In genomic region chr22:38347944-38348750, GRCh38 we compare ENCODE assay signal across 13 cellular contexts. TPM values are rescaled to one million over a fixed set of nuclear protein-coding genes. Genes with fewer than 3 reads are reported as not detected.
DNase-seq lines count a peak whose midpoint lies in the region; ATAC-seq and TF ChIP-seq lines count a peak whose summit lies in the region.
"Had no signal": no experiment of that assay in that cellular context is flagged by ENCODE, and none has a peak within 500 bp of the region (broad histone marks: within the 10 kb centered on the region; RNA-seq: fewer than 3 reads in every experiment).

No MANE protein-coding gene starts in this region.

- H3K27me3 Mint-ChIP-seq in stimulated activated naive CD8-positive, alpha-beta T cell treated with anti-CD3 and anti-CD28 coated beads, Interleukin-15, amount 100 ng/mL, for 72 hours, result peaks cover 14% of the 10 kb centered on the region
- H3K27me3 Mint-ChIP-seq in activated T-helper 17 cell treated with anti-CD3 and anti-CD28 coated beads, Interleukin-2, amount 50 U/mL, for 72 hours, result no peaks in the 10 kb centered on the region
- H3K27me3 Mint-ChIP-seq: CD4-positive, alpha-beta T cell had no signal

- H3K36me3 Mint-ChIP-seq in activated T-helper 17 cell treated with anti-CD3 and anti-CD28 coated beads, Interleukin-2, amount 50 U/mL, for 72 hours (ENCODE audit: low read depth), result no peaks in the 10 kb centered on the region

- H3K27ac Mint-ChIP-seq in stimulated activated naive CD8-positive, alpha-beta T cell treated with anti-CD3 and anti-CD28 coated beads, Interleukin-15, amount 100 ng/mL, for 72 hours, result peak overlapping the region in 1 of 2 donors; percentile 12
- H3K27ac Mint-ChIP-seq in activated T-helper 17 cell treated with anti-CD3 and anti-CD28 coated beads, Interleukin-2, amount 50 U/mL, for 72 hours, result no peak overlapping the region
- H3K27ac Mint-ChIP-seq: CD4-positive, alpha-beta T cell had no signal

- no peak for TF ChIP-seq CTCF in GM10248 (IDR thresholded peaks at IDR 0.05; ENCODE audit: control extremely low read depth, extremely low read depth, low read depth, missing control alignments)

- H3K4me3 Mint-ChIP-seq in stimulated activated naive CD8-positive, alpha-beta T cell treated with anti-CD3 and anti-CD28 coated beads, Interleukin-15, amount 100 ng/mL, for 72 hours, result no peak overlapping the region
- H3K4me3 Mint-ChIP-seq in activated T-helper 17 cell treated with anti-CD3 and anti-CD28 coated beads, Interleukin-2, amount 50 U/mL, for 72 hours, result no peak overlapping the region
- H3K4me3 Mint-ChIP-seq: CD4-positive, alpha-beta T cell had no signal

- DNase-seq in stimulated activated naive CD8-positive, alpha-beta T cell treated with anti-CD3 and anti-CD28 coated beads, Interleukin-15, Interleukin-2, amounts not matched to agents 100 U/mL and 50 U/mL, for 24 hours, result no peak
- DNase-seq in stimulated activated naive CD8-positive, alpha-beta T cell treated with anti-CD3 and anti-CD28 coated beads, Interleukin-15, amount 100 ng/mL, for 72 hours, result no peak
- DNase-seq in left colon (no peak), GM10248 (ENCODE audit: extremely low spot score) (no peak), germinal center (ENCODE audit: low spot score) (no peak), cerebellar cortex (ENCODE audit: low spot score) (no peak)
- DNase-seq: cortex of kidney, HCEC 1CT, NCI-H2081 had no signal

- peaks cover 9% of the 10 kb centered on the region for H3K4me1 Mint-ChIP-seq in stimulated activated naive CD8-positive, alpha-beta T cell treated with anti-CD3 and anti-CD28 coated beads, Interleukin-15, amount 100 ng/mL, for 72 hours
- H3K4me1 Mint-ChIP-seq in activated T-helper 17 cell treated with anti-CD3 and anti-CD28 coated beads, Interleukin-2, amount 50 U/mL, for 72 hours, result no peaks in the 10 kb centered on the region

- peak; percentile 35 for ATAC-seq in stimulated activated naive CD8-positive, alpha-beta T cell treated with anti-CD3 and anti-CD28 coated beads, Interleukin-15, Interleukin-2, amounts not matched to agents 100 U/mL and 50 U/mL, for 24 hours
- ATAC-seq in stimulated activated naive CD8-positive, alpha-beta T cell treated with anti-CD3 and anti-CD28 coated beads, Interleukin-15, amount 100 ng/mL, for 72 hours, result no peak
- ATAC-seq in activated T-helper 17 cell treated with anti-CD3 and anti-CD28 coated beads, Interleukin-2, amount 50 U/mL, for 72 hours (replicated peaks), result peak; percentile 84
- ATAC-seq in left colon, result peak; percentile 62
- no peak for ATAC-seq in GM18861 (IDR thresholded peaks at IDR 0.05; ENCODE audit: unreplicated experiment)
- ATAC-seq: SK-N-SH treated with all-trans-retinoic acid at 6 μM for 48 hours had no signal

- CTCF ChIA-PET in GM10248 (lab: Yijun Ruan, JAX), result interaction anchor here (1.1 to 3.4 kb wide), 5 partner anchors 10 to 296 kb away, joined by 3 to 12 read pairs (median 3); no protein-coding TSS in a partner anchor

- POLR2A ChIA-PET in GM10248 (lab: Yijun Ruan, JAX), result no interaction called here

- no peaks in the 10 kb centered on the region for H3K9me3 Mint-ChIP-seq in stimulated activated naive CD8-positive, alpha-beta T cell treated with anti-CD3 and anti-CD28 coated beads, Interleukin-15, amount 100 ng/mL, for 72 hours
- H3K9me3 Mint-ChIP-seq in activated T-helper 17 cell treated with anti-CD3 and anti-CD28 coated beads, Interleukin-2, amount 50 U/mL, for 72 hours, result no peaks in the 10 kb centered on the region
- H3K9me3 Mint-ChIP-seq: CD4-positive, alpha-beta T cell had no signal

- intact Hi-C loops in left colon (cut with DNase I, micrococcal nuclease), result loop anchor here in 1 of 2 donors (10.0 kb wide), 1 partner anchor 223 kb away; no protein-coding TSS in a partner anchor

RNA-seq across cellular contexts. Expression of gene CSNK1E, which starts 30.9 kb away (rescaled TPM):
- 100 to 1,000 TPM; 123 to 132 TPM for total RNA-seq in activated T-helper 17 cell treated with anti-CD3 and anti-CD28 coated beads, Interleukin-2, amount 50 U/mL, for 72 hours
- total RNA-seq in left colon, result 10 to 100 TPM; 76.5 to 90.4 TPM

Comparison
In these comparisons a context has a peak if more than half of its experiments do, and no peak if none do; other contexts are left out.
1. ATAC-seq: peak in stimulated activated naive CD8-positive, alpha-beta T cell treated with anti-CD3 and anti-CD28 coated beads, Interleukin-15, Interleukin-2, amounts not matched to agents 100 U/mL and 50 U/mL, for 24 hours (single experiment), activated T-helper 17 cell treated with anti-CD3 and anti-CD28 coated beads, Interleukin-2, amount 50 U/mL, for 72 hours (single experiment) and left colon (single experiment); none in stimulated activated naive CD8-positive, alpha-beta T cell treated with anti-CD3 and anti-CD28 coated beads, Interleukin-15, amount 100 ng/mL, for 72 hours (single experiment) and GM18861 (single experiment).